In the genomic region with DNA sequence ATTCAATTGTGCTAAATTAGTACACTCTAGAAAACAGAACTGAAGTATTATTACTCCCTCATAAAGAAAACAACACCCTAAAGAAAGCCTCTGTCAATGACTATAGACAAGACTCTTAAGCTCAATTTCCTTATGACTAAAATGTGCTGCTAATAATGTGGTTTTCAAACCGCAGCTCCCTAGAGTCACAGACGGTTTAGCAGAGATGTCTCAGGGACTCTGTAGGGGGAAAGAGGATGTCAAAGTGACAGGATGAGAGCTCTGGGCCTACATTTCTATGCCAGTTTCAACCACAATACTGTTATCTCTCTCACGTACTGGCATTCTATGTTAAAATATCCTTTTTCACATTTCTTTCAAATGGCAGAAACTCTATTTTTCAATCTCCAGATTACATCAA, we compare ENCODE assay signal across 9 cellular contexts. TPM values are rescaled to one million over a fixed set of nuclear protein-coding genes. Genes with fewer than 3 reads are reported as not detected.
A peak's percentile ranks its signal among the peaks of the same experiment; 100 is the strongest.
DNase-seq lines count a peak whose midpoint lies in the region; ATAC-seq, FAIRE-seq and TF ChIP-seq lines count a peak whose summit lies in the region.
"Had no signal": no experiment of that assay in that cellular context is flagged by ENCODE, and none has a peak within 500 bp of the region (broad histone marks: within the 10 kb centered on the region; RNA-seq: fewer than 3 reads in every experiment).

No MANE protein-coding gene starts in this region.

- H2AK5ac ChIP-seq in neuronal stem cell (ENCODE audit: low read depth, low read length), result no peak overlapping the region

- no peak overlapping the region for H3K4me3 Mint-ChIP-seq in activated naive CD4-positive, alpha-beta T cell treated with anti-CD3 and anti-CD28 coated beads, Interleukin-2, amount 10 ng/mL, durations not matched to agents 7 days and 5 days
- H3K4me3 Mint-ChIP-seq: neural crest cell had no signal

- H3K36me3 ChIP-seq in neuronal stem cell (replicated peaks in 1 of 2; ENCODE audit: control insufficient read depth in 2 of 2, insufficient read depth in 2 of 2, low read length in 2 of 2), result peaks cover 6 to 72% of the 10 kb centered on the region in 2 donors

- no peak overlapping the region for H3K14ac ChIP-seq in neuronal stem cell (ENCODE audit: low read length)

- H2AFZ ChIP-seq in neuronal stem cell (ENCODE audit: low read length), result no peak overlapping the region

- H3K27me3 ChIP-seq in neuronal stem cell (ENCODE audit: control insufficient read depth in 3 of 3, insufficient read depth in 3 of 3, low read depth in 1 of 3, low read length in 3 of 3), result no peaks in the 10 kb centered on the region

- H3K4me3 ChIP-seq in neuronal stem cell (ENCODE audit: low read length in 2 of 2), result no peak overlapping the region

- DNase-seq in GM10248 (ENCODE audit: extremely low spot score), result peak; percentile 63
- peak; percentile 35 for DNase-seq in activated naive CD4-positive, alpha-beta T cell treated with anti-CD3 and anti-CD28 coated beads, Interleukin-2, amount 10 ng/mL, durations not matched to agents 7 days and 5 days
- no peak for DNase-seq in kidney tubule cell (ENCODE audit: low spot score)
- DNase-seq in neuronal stem cell (ENCODE audit: low spot score), result no peak
- DNase-seq in NCI-H1105 (lab: John Stamatoyannopoulos, UW), result no peak
- DNase-seq in HTR-8/SVneo (ENCODE audit: insufficient read length, low spot score), result no peak

- no peak overlapping the region for H3K23ac ChIP-seq in neuronal stem cell (ENCODE audit: low read depth, low read length, poor library complexity)

- H3K79me1 ChIP-seq in neuronal stem cell (ENCODE audit: low read depth, low read length), result no peaks in the 10 kb centered on the region

- no peaks in the 10 kb centered on the region for H3K4me1 ChIP-seq in neuronal stem cell (ENCODE audit: control insufficient read depth in 2 of 2, insufficient read depth in 1 of 2, low read depth in 1 of 2, low read length in 2 of 2)

- H3K27ac Mint-ChIP-seq in activated naive CD4-positive, alpha-beta T cell treated with anti-CD3 and anti-CD28 coated beads, Interleukin-2, amount 10 ng/mL, durations not matched to agents 7 days and 5 days, result peak overlapping the region; percentile 63

- H3K27me3 Mint-ChIP-seq in activated naive CD4-positive, alpha-beta T cell treated with anti-CD3 and anti-CD28 coated beads, Interleukin-2, amount 10 ng/mL, durations not matched to agents 7 days and 5 days, result no peaks in the 10 kb centered on the region

- POLR2A ChIA-PET in GM10248 (lab: Yijun Ruan, JAX), result no interaction called here

- peaks cover 28% of the 10 kb centered on the region for H3K36me3 Mint-ChIP-seq in activated naive CD4-positive, alpha-beta T cell treated with anti-CD3 and anti-CD28 coated beads, Interleukin-2, amount 10 ng/mL, durations not matched to agents 7 days and 5 days

- H3K18ac ChIP-seq in neuronal stem cell (ENCODE audit: low read length), result no peak overlapping the region

- H2BK120ac ChIP-seq in neuronal stem cell (ENCODE audit: low read depth, low read length), result no peak overlapping the region

- no peak overlapping the region for H4K91ac ChIP-seq in neuronal stem cell (ENCODE audit: low read depth, low read length, poor library complexity)

- H3K27ac ChIP-seq in neuronal stem cell (replicated peaks; ENCODE audit: low read length), result no peak overlapping the region

- no peak overlapping the region for H2BK5ac ChIP-seq in neuronal stem cell (ENCODE audit: low read length)

- CTCF ChIA-PET in GM10248 (lab: Yijun Ruan, JAX), result interaction anchor here (1.1 to 2.1 kb wide), 2 partner anchors 18 to 311 kb away, joined by 4 to 6 read pairs; a partner anchor contains a TSS
- CTCF ChIA-PET in activated naive CD4-positive, alpha-beta T cell treated with anti-CD3 and anti-CD28 coated beads, Interleukin-2, amount 10 ng/mL, durations not matched to agents 7 days and 5 days (lab: Charles Lee), result interaction anchor here (1.1 kb wide), 1 partner anchor 49 kb away, joined by 3 read pairs; no protein-coding TSS in a partner anchor

- no peak overlapping the region for H2BK12ac ChIP-seq in neuronal stem cell (ENCODE audit: low read length)

- no peaks in the 10 kb centered on the region for H3K9me3 Mint-ChIP-seq in activated naive CD4-positive, alpha-beta T cell treated with anti-CD3 and anti-CD28 coated beads, Interleukin-2, amount 10 ng/mL, durations not matched to agents 7 days and 5 days
- H3K9me3 Mint-ChIP-seq: neural crest cell had no signal

- FAIRE-seq in HTR-8/SVneo (lab: Jason Lieb, UNC), result no peak

- no peaks in the 10 kb centered on the region for H3K9me3 ChIP-seq in neuronal stem cell (replicated peaks in 1 of 2; ENCODE audit: control insufficient read depth in 2 of 2, insufficient read depth in 1 of 2, low read depth in 1 of 2, low read length in 2 of 2)

- no peak for TF ChIP-seq CTCF in GM10248 (IDR thresholded peaks at IDR 0.05; ENCODE audit: control extremely low read depth, extremely low read depth, low read depth, missing control alignments)

- no peak overlapping the region for H3K4me2 ChIP-seq in neuronal stem cell (ENCODE audit: insufficient read depth, low read length, poor library complexity, severe bottlenecking)

- no CpG with 5 or more reads among the region's 3 CpGs for WGBS in neuronal stem cell (ENCODE audit: extremely low coverage in 2 of 2, insufficient read length in 2 of 2, insufficient replicate concordance in 1 of 2), 2 donors

- H3K4me1 Mint-ChIP-seq in activated naive CD4-positive, alpha-beta T cell treated with anti-CD3 and anti-CD28 coated beads, Interleukin-2, amount 10 ng/mL, durations not matched to agents 7 days and 5 days, result peaks cover 24% of the 10 kb centered on the region
- H3K4me1 Mint-ChIP-seq: neural crest cell had no signal

- ATAC-seq in GM21381 (IDR thresholded peaks at IDR 0.05; ENCODE audit: unreplicated experiment) (peak; percentile 100), HG03565 (IDR thresholded peaks at IDR 0.05; ENCODE audit: unreplicated experiment) (peak; percentile 100)

- no peak overlapping the region for H4K8ac ChIP-seq in neuronal stem cell (ENCODE audit: low read depth, low read length)

- no peak overlapping the region for H2BK15ac ChIP-seq in neuronal stem cell (ENCODE audit: low read length)

- H3K9ac ChIP-seq in neuronal stem cell (ENCODE audit: low read depth, low read length, poor library complexity), result no peak overlapping the region

- H3K4ac ChIP-seq in neuronal stem cell (ENCODE audit: low read length), result no peak overlapping the region

RNA-seq across cellular contexts. Expression of a gene that starts 37.6 kb away (rescaled TPM):
- polyA plus RNA-seq in neuronal stem cell (2013, experiment 1 of 2), result 0.13 TPM
- polyA plus RNA-seq in neuronal stem cell (2013, experiment 2 of 2), result 0.04 TPM

RNA-seq across cellular contexts. Expression of a gene that starts 43.3 kb away (rescaled TPM):
- 61.0 TPM for polyA plus RNA-seq in neuronal stem cell (2013, experiment 1 of 2)
- polyA plus RNA-seq in neuronal stem cell (2013, experiment 2 of 2), result 62.4 TPM

RNA-seq across cellular contexts. Expression of a gene that starts 44.2 kb away (rescaled TPM):
- polyA plus RNA-seq in neuronal stem cell (2013, experiment 1 of 2), result 2.6 TPM
- polyA plus RNA-seq in neuronal stem cell (2013, experiment 2 of 2), result 2.5 TPM

Comparison
In these comparisons a context has a peak if more than half of its experiments do, and no peak if none do; other contexts are left out.
1. DNase-seq: peak in GM10248 (single experiment) and activated naive CD4-positive, alpha-beta T cell treated with anti-CD3 and anti-CD28 coated beads, Interleukin-2, amount 10 ng/mL, durations not matched to agents 7 days and 5 days (single experiment); none in kidney tubule cell (single experiment), neuronal stem cell (single experiment), NCI-H1105 (single experiment) and HTR-8/SVneo (single experiment).